ENCODE assay signal across 1 cellular context in genomic region chr10:98293550-98294269, GRCh38.
TF ChIP-seq lines count a peak whose summit lies in the region.

No MANE protein-coding gene starts in this region.

TF ChIP-seq in IMR-90, 13 proteins besides CTCF, POLR2A, EP300 and RAD21 (continued from another document):
- TF ChIP-seq ELK1 (IDR thresholded peaks at IDR 0.05; ENCODE audit: borderline replicate concordance, low read depth, low read length), result no peak
- no peak for TF ChIP-seq MXI1 (IDR thresholded peaks at IDR 0.05; ENCODE audit: borderline replicate concordance, low read depth, low read length)
- no peak for TF ChIP-seq MAFK (IDR thresholded peaks at IDR 0.05; ENCODE audit: low read depth, low read length)
TF ChIP-seq in IMR-90: peak in this region for 0.
